In the genomic region with DNA sequence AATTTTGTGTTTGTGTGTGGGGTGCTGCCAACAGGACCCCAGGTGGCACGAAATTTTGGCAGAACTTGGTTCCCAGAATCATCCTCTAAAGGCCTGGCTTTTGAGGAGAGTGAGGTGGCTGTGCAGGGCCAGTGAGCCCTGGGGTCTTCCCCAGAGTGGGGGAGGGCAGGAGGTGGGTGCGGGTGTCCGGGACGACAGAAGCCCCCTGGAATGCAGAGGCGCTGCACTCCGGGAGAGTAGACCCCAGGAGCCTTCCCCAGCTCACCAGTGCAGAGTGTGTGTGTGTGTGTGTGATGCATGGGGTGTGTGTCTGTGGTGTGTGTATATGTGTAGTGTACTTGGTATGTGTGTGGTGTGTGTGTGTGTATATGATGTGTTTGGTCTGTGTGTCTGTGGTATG, we compare ENCODE assay signal across 1 cellular context.
TF ChIP-seq lines count a peak whose summit lies in the region.

No MANE protein-coding gene starts in this region.

TF ChIP-seq in K562, 482 proteins besides CTCF, POLR2A, EP300 and RAD21:
- TF ChIP-seq, protein P1, sequence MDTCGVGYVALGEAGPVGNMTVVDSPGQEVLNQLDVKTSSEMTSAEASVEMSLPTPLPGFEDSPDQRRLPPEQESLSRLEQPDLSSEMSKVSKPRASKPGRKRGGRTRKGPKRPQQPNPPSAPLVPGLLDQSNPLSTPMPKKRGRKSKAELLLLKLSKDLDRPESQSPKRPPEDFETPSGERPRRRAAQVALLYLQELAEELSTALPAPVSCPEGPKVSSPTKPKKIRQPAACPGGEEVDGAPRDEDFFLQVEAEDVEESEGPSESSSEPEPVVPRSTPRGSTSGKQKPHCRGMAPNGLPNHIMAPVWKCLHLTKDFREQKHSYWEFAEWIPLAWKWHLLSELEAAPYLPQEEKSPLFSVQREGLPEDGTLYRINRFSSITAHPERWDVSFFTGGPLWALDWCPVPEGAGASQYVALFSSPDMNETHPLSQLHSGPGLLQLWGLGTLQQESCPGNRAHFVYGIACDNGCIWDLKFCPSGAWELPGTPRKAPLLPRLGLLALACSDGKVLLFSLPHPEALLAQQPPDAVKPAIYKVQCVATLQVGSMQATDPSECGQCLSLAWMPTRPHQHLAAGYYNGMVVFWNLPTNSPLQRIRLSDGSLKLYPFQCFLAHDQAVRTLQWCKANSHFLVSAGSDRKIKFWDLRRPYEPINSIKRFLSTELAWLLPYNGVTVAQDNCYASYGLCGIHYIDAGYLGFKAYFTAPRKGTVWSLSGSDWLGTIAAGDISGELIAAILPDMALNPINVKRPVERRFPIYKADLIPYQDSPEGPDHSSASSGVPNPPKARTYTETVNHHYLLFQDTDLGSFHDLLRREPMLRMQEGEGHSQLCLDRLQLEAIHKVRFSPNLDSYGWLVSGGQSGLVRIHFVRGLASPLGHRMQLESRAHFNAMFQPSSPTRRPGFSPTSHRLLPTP (IDR thresholded peaks at IDR 0.05; ENCODE audit: borderline replicate concordance, extremely low read depth, insufficient read length): no peak
- no peak for TF ChIP-seq ADNP (tag; IDR thresholded peaks at IDR 0.05)
- TF ChIP-seq SUPT5H (IDR thresholded peaks at IDR 0.05): no peak
- TF ChIP-seq ZKSCAN8 (CRISPR knock-in tag; IDR thresholded peaks at IDR 0.05): no peak
- TF ChIP-seq MTA3 (IDR thresholded peaks at IDR 0.05; ENCODE audit: borderline replicate concordance): no peak
- no peak for TF ChIP-seq ZNF644 (tag; IDR thresholded peaks at IDR 0.05; ENCODE audit: low read depth)
- TF ChIP-seq BMI1 (IDR thresholded peaks at IDR 0.05; ENCODE audit: low read length): no peak
- no peak for TF ChIP-seq ZNF395 (CRISPR knock-in tag; IDR thresholded peaks at IDR 0.05)
- TF ChIP-seq, protein P2, sequence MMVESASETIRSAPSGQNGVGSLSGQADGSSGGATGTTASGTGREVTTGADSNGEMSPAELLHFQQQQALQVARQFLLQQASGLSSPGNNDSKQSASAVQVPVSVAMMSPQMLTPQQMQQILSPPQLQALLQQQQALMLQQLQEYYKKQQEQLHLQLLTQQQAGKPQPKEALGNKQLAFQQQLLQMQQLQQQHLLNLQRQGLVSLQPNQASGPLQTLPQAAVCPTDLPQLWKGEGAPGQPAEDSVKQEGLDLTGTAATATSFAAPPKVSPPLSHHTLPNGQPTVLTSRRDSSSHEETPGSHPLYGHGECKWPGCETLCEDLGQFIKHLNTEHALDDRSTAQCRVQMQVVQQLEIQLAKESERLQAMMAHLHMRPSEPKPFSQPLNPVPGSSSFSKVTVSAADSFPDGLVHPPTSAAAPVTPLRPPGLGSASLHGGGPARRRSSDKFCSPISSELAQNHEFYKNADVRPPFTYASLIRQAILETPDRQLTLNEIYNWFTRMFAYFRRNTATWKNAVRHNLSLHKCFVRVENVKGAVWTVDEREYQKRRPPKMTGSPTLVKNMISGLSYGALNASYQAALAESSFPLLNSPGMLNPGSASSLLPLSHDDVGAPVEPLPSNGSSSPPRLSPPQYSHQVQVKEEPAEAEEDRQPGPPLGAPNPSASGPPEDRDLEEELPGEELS (CRISPR knock-in tag; IDR thresholded peaks at IDR 0.05; ENCODE audit: borderline replicate concordance): no peak
- no peak for TF ChIP-seq RBBP5 (IDR thresholded peaks at IDR 0.05; ENCODE audit: borderline replicate concordance, insufficient read depth, low read length, poor library complexity, severe bottlenecking)
- no peak for TF ChIP-seq NR2C2 (CRISPR knock-in tag; IDR thresholded peaks at IDR 0.05)
- TF ChIP-seq NR2C2 (tag; IDR thresholded peaks at IDR 0.05): no peak
- no peak for TF ChIP-seq SIN3A (IDR thresholded peaks at IDR 0.05; ENCODE audit: borderline replicate concordance in 2 of 2, control insufficient read depth in 1 of 2, low read depth in 2 of 2, low read length in 2 of 2)
- TF ChIP-seq NONO (IDR thresholded peaks at IDR 0.05; ENCODE audit: low read depth in 2 of 2, low read length in 1 of 2): no peak
- no peak for TF ChIP-seq ZBTB12 (CRISPR knock-in tag; IDR thresholded peaks at IDR 0.05)
- TF ChIP-seq, protein P3, sequence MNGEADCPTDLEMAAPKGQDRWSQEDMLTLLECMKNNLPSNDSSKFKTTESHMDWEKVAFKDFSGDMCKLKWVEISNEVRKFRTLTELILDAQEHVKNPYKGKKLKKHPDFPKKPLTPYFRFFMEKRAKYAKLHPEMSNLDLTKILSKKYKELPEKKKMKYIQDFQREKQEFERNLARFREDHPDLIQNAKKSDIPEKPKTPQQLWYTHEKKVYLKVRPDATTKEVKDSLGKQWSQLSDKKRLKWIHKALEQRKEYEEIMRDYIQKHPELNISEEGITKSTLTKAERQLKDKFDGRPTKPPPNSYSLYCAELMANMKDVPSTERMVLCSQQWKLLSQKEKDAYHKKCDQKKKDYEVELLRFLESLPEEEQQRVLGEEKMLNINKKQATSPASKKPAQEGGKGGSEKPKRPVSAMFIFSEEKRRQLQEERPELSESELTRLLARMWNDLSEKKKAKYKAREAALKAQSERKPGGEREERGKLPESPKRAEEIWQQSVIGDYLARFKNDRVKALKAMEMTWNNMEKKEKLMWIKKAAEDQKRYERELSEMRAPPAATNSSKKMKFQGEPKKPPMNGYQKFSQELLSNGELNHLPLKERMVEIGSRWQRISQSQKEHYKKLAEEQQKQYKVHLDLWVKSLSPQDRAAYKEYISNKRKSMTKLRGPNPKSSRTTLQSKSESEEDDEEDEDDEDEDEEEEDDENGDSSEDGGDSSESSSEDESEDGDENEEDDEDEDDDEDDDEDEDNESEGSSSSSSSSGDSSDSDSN (IDR thresholded peaks at IDR 0.05; ENCODE audit: borderline replicate concordance in 1 of 2, low read depth in 2 of 2, low read length in 2 of 2): no peak
- TF ChIP-seq HDAC1 (IDR thresholded peaks at IDR 0.05): no peak
- no peak for TF ChIP-seq ETS1 (conservative IDR thresholded peaks at IDR 0.05; ENCODE audit: control insufficient read depth, low read depth, low read length)
